Comparison of ENCODE assay signal across 1 cellular context in genomic region chr5:149356391-149356790, GRCh38.
TF ChIP-seq lines count a peak whose summit lies in the region.

No MANE protein-coding gene starts in this region.

TF ChIP-seq in GM23338, 12 proteins besides CTCF, POLR2A, EP300 and RAD21:
- TF ChIP-seq EZH2phosphoT487 (IDR thresholded peaks at IDR 0.05; ENCODE audit: unreplicated experiment) (no peak), EZH2 (IDR thresholded peaks at IDR 0.05; ENCODE audit: low read depth, unreplicated experiment) (no peak)
